8 cellular contexts compared by ENCODE assay signal in genomic region chr3:59559721-59560514, GRCh38.
DNase-seq lines count a peak whose midpoint lies in the region; ATAC-seq and TF ChIP-seq lines count a peak whose summit lies in the region.

No MANE protein-coding gene starts in this region.

- H3K4me3 ChIP-seq in SJCRH30 = no peak overlapping the region
- H3K4me3 ChIP-seq in epithelial cell of proximal tubule (ENCODE audit: low read depth, low read length) = no peak overlapping the region

- TF ChIP-seq CTCF in epithelial cell of proximal tubule (conservative IDR thresholded peaks at IDR 0.05; ENCODE audit: low read depth, low read length) = no peak

- no peaks in the 10 kb centered on the region for H3K27me3 ChIP-seq in SJCRH30

- no peaks in the 10 kb centered on the region for H3K36me3 ChIP-seq in SJCRH30

- no peak overlapping the region; the same call in 1 of the 2 replicates for H3K27ac ChIP-seq in SJCRH30

- no peaks in the 10 kb centered on the region for H3K4me1 ChIP-seq in SJCRH30

- H3K9me3 ChIP-seq in SJCRH30 (replicated peaks) = no peaks in the 10 kb centered on the region

- peak; percentile 13 for DNase-seq in DMS53 (lab: John Stamatoyannopoulos, UW)
- DNase-seq in DMS53 treated with DMSO at 0.1 percent for 48 hours (lab: John Stamatoyannopoulos, UW; ENCODE audit: unreplicated experiment) = no peak
- DNase-seq in SJCRH30 = peak; percentile 20 to 48
- peak; percentile 92 for DNase-seq in epithelial cell of proximal tubule (ENCODE audit: low read depth)
- DNase-seq in stimulated activated CD4-positive, alpha-beta T cell treated with anti-CD3 and anti-CD28 coated beads, Interleukin-2, amount 100 ng/mL, for 24 hours = peak; percentile 17 to 49
- no peak for DNase-seq in left lobe of liver (ENCODE audit: low spot score)
- no peak for DNase-seq in RPMI8226

- ATAC-seq in left lobe of liver (no peak), HG03095 (IDR thresholded peaks at IDR 0.05; ENCODE audit: unreplicated experiment) (no peak)

Comparison
In these comparisons a context has a peak if more than half of its experiments do, and no peak if none do; other contexts are left out.
1. DNase-seq: peak in DMS53 (single experiment), SJCRH30 (2 of 2), epithelial cell of proximal tubule (single experiment) and stimulated activated CD4-positive, alpha-beta T cell treated with anti-CD3 and anti-CD28 coated beads, Interleukin-2, amount 100 ng/mL, for 24 hours (2 of 2); none in DMS53 treated with DMSO at 0.1 percent for 48 hours (single experiment), left lobe of liver (single experiment) and RPMI8226 (single experiment).